In genomic region chr11:28697920-28698827, GRCh38 we compare ENCODE assay signal across 8 cellular contexts.
A peak's percentile ranks its signal among the peaks of the same experiment; 100 is the strongest.
DNase-seq lines count a peak whose midpoint lies in the region; ATAC-seq and TF ChIP-seq lines count a peak whose summit lies in the region.

No MANE protein-coding gene starts in this region.

- CTCF ChIA-PET in BJ (lab: Yijun Ruan, JAX): interaction anchor here (0.6 to 1.4 kb wide), 11 partner anchors 9 to 631 kb away, joined by 3 to 4 read pairs (median 3); no protein-coding TSS in a partner anchor
- CTCF ChIA-PET in RWPE1 (lab: Yijun Ruan, JAX): interaction anchor here (1.1 to 1.6 kb wide), 3 partner anchors 29 to 999 kb away, joined by 3 to 4 read pairs (median 4); no protein-coding TSS in a partner anchor

- H3K4me3 ChIP-seq in BJ (ENCODE audit: low read depth, low read length) (no peak overlapping the region), epithelial cell of esophagus (ENCODE audit: low read length) (no peak overlapping the region)

- H3K36me3 ChIP-seq in BJ (ENCODE audit: control insufficient read depth, insufficient read depth, low read length): no peaks in the 10 kb centered on the region

- no peaks in the 10 kb centered on the region for H3K36me3 Mint-ChIP-seq in nephron (ENCODE audit: low read depth)

- peak; percentile 75 for TF ChIP-seq CTCF in BJ (IDR thresholded peaks at IDR 0.05; ENCODE audit: insufficient read depth, low read depth, low read length)
- TF ChIP-seq CTCF in GM13976 (IDR thresholded peaks at IDR 0.05; ENCODE audit: borderline replicate concordance, control extremely low read depth, extremely low read depth, insufficient read depth, missing control alignments): peak; percentile 81
- TF ChIP-seq CTCF in RWPE1 (conservative IDR thresholded peaks at IDR 0.05; ENCODE audit: low read depth): peak; percentile 76
- TF ChIP-seq CTCF in epithelial cell of esophagus (IDR thresholded peaks at IDR 0.05; ENCODE audit: insufficient read depth, low read depth, low read length, missing control alignments): peak; percentile 90
- peak; percentile 62 to 86 (median 66) for TF ChIP-seq CTCF in nephron (IDR thresholded peaks at IDR 0.05; ENCODE audit: unreplicated experiment in 3 of 3)

- peak overlapping the region in 1 of 3 experiments; percentile 35 for H3K27ac Mint-ChIP-seq in nephron

- ATAC-seq in HG03432 (IDR thresholded peaks at IDR 0.05; ENCODE audit: unreplicated experiment) (peak; percentile 73), HG03097 (IDR thresholded peaks at IDR 0.05; ENCODE audit: low FRiP score, unreplicated experiment) (no peak), GM19324 (IDR thresholded peaks at IDR 0.05; ENCODE audit: low FRiP score, unreplicated experiment) (no peak)

- in situ Hi-C loops in GM13976 (cut with MboI; ENCODE audit: low sequenced_read_pairs, unreplicated experiment): loop anchor here (10.0 kb wide), 1 partner anchor 993 kb away; the partner anchor contains the start of gene BDNF

- peaks cover 18% of the 10 kb centered on the region for H3K4me1 Mint-ChIP-seq in nephron

- no peak overlapping the region for H3K4me3 Mint-ChIP-seq in nephron

- no peak overlapping the region for H3K27ac ChIP-seq in RWPE1

- DNase-seq in BJ (ENCODE audit: low read depth) (no peak), GM13976 (ENCODE audit: low spot score) (peak; percentile 17), RWPE1 (ENCODE audit: low spot score) (peak; percentile 41), epithelial cell of esophagus (ENCODE audit: low read depth) (peak; percentile 58)

- H3K27me3 Mint-ChIP-seq in nephron (ENCODE audit: low read depth): peaks cover 11% of the 10 kb centered on the region

- no peaks in the 10 kb centered on the region for H3K27me3 ChIP-seq in BJ (ENCODE audit: control insufficient read depth, insufficient read depth, low read length)

- POLR2A ChIA-PET in BJ (lab: Charles Lee): no interaction called here
- POLR2A ChIA-PET in RWPE1 (lab: Yijun Ruan, JAX; ENCODE audit: low non-redundant PET): no interaction called here

- H3K9me3 Mint-ChIP-seq in nephron: peaks cover 2% of the 10 kb centered on the region
